ENCODE assay signal across 18 cellular contexts in the genomic region with DNA sequence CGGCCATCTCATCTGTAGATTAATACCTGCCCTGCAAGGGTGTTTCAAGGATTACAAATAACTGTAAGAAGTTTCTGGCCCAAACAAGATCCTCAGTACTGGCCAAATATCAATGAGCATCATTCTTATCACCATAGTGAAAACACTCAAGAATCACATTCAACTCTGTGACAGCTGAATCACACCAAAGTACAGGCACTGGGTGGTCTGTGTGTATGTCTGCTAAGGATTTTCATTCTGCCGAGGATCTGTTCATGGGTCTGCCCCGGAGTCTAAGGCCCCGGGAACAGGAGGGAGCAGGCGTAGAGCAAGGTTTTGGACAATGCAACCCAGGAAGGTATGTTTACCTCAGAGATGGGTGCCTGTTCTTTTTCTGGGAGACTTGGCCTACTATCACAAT.
DNase-seq lines count a peak whose midpoint lies in the region; ATAC-seq and TF ChIP-seq lines count a peak whose summit lies in the region.
"Had no signal": no experiment of that assay in that cellular context is flagged by ENCODE, and none has a peak within 500 bp of the region (broad histone marks: within the 10 kb centered on the region; RNA-seq: fewer than 3 reads in every experiment).

No MANE protein-coding gene starts in this region.

- CTCF ChIA-PET in activated CD4-positive, alpha-beta memory T cell treated with anti-CD3 and anti-CD28 coated beads for 36 hours (lab: Charles Lee), result no interaction called here

- POLR2A ChIA-PET in activated CD4-positive, alpha-beta memory T cell treated with anti-CD3 and anti-CD28 coated beads for 36 hours (lab: Charles Lee), result interaction anchor here (2.3 to 4.2 kb wide), 4 partner anchors 16 to 62 kb away, joined by 8 to 38 read pairs (median 16); no protein-coding TSS in a partner anchor

- H3K9me3 Mint-ChIP-seq in activated CD4-positive, alpha-beta T cell treated with anti-CD3 and anti-CD28 coated beads, Interleukin-2, amount 10 ng/mL, durations not matched to agents 24 days and 14 days, result peaks cover 3% of the 10 kb centered on the region
- no peaks in the 10 kb centered on the region for H3K9me3 Mint-ChIP-seq in natural killer cell treated with Interleukin-12 subunit alpha and Interleukin-12 subunit beta and Interleukin-15 and Interleukin-18, amount 100 ng/mL, for 72 hours
- no peaks in the 10 kb centered on the region for H3K9me3 Mint-ChIP-seq in natural killer cell
- no peaks in the 10 kb centered on the region for H3K9me3 Mint-ChIP-seq in activated CD4-positive, alpha-beta memory T cell treated with anti-CD3 and anti-CD28 coated beads for 36 hours
- H3K9me3 Mint-ChIP-seq: IgD-negative memory B cell had no signal

- no peak for TF ChIP-seq CTCF in natural killer cell (IDR thresholded peaks at IDR 0.05)

- DNase-seq in activated CD4-positive, alpha-beta T cell treated with anti-CD3 and anti-CD28 coated beads, Interleukin-2, amount 10 ng/mL, durations not matched to agents 24 days and 14 days, result no peak
- DNase-seq in activated CD4-positive, alpha-beta T cell treated with anti-CD3 and anti-CD28 coated beads for 1 hour, result no peak
- no peak for DNase-seq in natural killer cell treated with Interleukin-12 subunit alpha and Interleukin-12 subunit beta and Interleukin-15 and Interleukin-18, amount 100 ng/mL, for 72 hours (ENCODE audit: low spot score)
- DNase-seq in natural killer cell, result no peak
- DNase-seq in activated CD4-positive, alpha-beta memory T cell treated with anti-CD3 and anti-CD28 coated beads for 36 hours, result no peak
- DNase-seq in HCEC 1CT, result no peak
- no peak for DNase-seq in NCI-H2081 treated with DMSO at 0.1 percent for 48 hours (lab: John Stamatoyannopoulos, UW)
- DNase-seq: GOT3, NCI-H1105, NCI-H146, NCI-H2029, NCI-H226, NCI-H510A treated with DMSO at 0.1 percent for 48 hours, NCI-H748 treated with DMSO at 0.1 percent for 48 hours had no signal

- no peaks in the 10 kb centered on the region for H3K27me3 Mint-ChIP-seq in activated CD4-positive, alpha-beta T cell treated with anti-CD3 and anti-CD28 coated beads, Interleukin-2, amount 10 ng/mL, durations not matched to agents 24 days and 14 days
- H3K27me3 Mint-ChIP-seq in natural killer cell treated with Interleukin-12 subunit alpha and Interleukin-12 subunit beta and Interleukin-15 and Interleukin-18, amount 100 ng/mL, for 72 hours, result no peaks in the 10 kb centered on the region
- no peaks in the 10 kb centered on the region for H3K27me3 Mint-ChIP-seq in natural killer cell (ENCODE audit: low read depth in 2 of 2)
- H3K27me3 Mint-ChIP-seq in activated CD4-positive, alpha-beta memory T cell treated with anti-CD3 and anti-CD28 coated beads for 36 hours, result no peaks in the 10 kb centered on the region

- H3K27ac Mint-ChIP-seq in activated CD4-positive, alpha-beta T cell treated with anti-CD3 and anti-CD28 coated beads, Interleukin-2, amount 10 ng/mL, durations not matched to agents 24 days and 14 days, result peak overlapping the region; percentile 94
- peak overlapping the region; percentile 15 to 47 for H3K27ac Mint-ChIP-seq in natural killer cell treated with Interleukin-12 subunit alpha and Interleukin-12 subunit beta and Interleukin-15 and Interleukin-18, amount 100 ng/mL, for 72 hours
- H3K27ac Mint-ChIP-seq in natural killer cell, result no peak overlapping the region
- peak overlapping the region; percentile 84 for H3K27ac Mint-ChIP-seq in activated CD4-positive, alpha-beta memory T cell treated with anti-CD3 and anti-CD28 coated beads for 36 hours

- no peak overlapping the region for H3K4me3 Mint-ChIP-seq in activated CD4-positive, alpha-beta T cell treated with anti-CD3 and anti-CD28 coated beads, Interleukin-2, amount 10 ng/mL, durations not matched to agents 24 days and 14 days
- H3K4me3 Mint-ChIP-seq in natural killer cell treated with Interleukin-12 subunit alpha and Interleukin-12 subunit beta and Interleukin-15 and Interleukin-18, amount 100 ng/mL, for 72 hours, result peak overlapping the region; percentile 48
- no peak overlapping the region for H3K4me3 Mint-ChIP-seq in natural killer cell
- H3K4me3 Mint-ChIP-seq in activated CD4-positive, alpha-beta memory T cell treated with anti-CD3 and anti-CD28 coated beads for 36 hours, result no peak overlapping the region
- H3K4me3 Mint-ChIP-seq: IgD-negative memory B cell had no signal

- peaks cover 75% of the 10 kb centered on the region for H3K4me1 Mint-ChIP-seq in activated CD4-positive, alpha-beta T cell treated with anti-CD3 and anti-CD28 coated beads, Interleukin-2, amount 10 ng/mL, durations not matched to agents 24 days and 14 days
- peaks cover 63 to 75% of the 10 kb centered on the region in 2 donors for H3K4me1 Mint-ChIP-seq in natural killer cell treated with Interleukin-12 subunit alpha and Interleukin-12 subunit beta and Interleukin-15 and Interleukin-18, amount 100 ng/mL, for 72 hours (ENCODE audit: low read depth in 2 of 2)
- peaks cover 48 to 64% of the 10 kb centered on the region in 2 donors for H3K4me1 Mint-ChIP-seq in natural killer cell
- H3K4me1 Mint-ChIP-seq in activated CD4-positive, alpha-beta memory T cell treated with anti-CD3 and anti-CD28 coated beads for 36 hours (ENCODE audit: low read depth), result peaks cover 80% of the 10 kb centered on the region

- peaks cover 40% of the 10 kb centered on the region for H3K36me3 Mint-ChIP-seq in activated CD4-positive, alpha-beta T cell treated with anti-CD3 and anti-CD28 coated beads, Interleukin-2, amount 10 ng/mL, durations not matched to agents 24 days and 14 days (ENCODE audit: low read depth)
- H3K36me3 Mint-ChIP-seq in natural killer cell treated with Interleukin-12 subunit alpha and Interleukin-12 subunit beta and Interleukin-15 and Interleukin-18, amount 100 ng/mL, for 72 hours, result peaks cover 6% of the 10 kb centered on the region
- no peaks in the 10 kb centered on the region for H3K36me3 Mint-ChIP-seq in natural killer cell
- peaks cover 16% of the 10 kb centered on the region for H3K36me3 Mint-ChIP-seq in activated CD4-positive, alpha-beta memory T cell treated with anti-CD3 and anti-CD28 coated beads for 36 hours

- intact Hi-C loops in activated CD4-positive, alpha-beta T cell treated with anti-CD3 and anti-CD28 coated beads, Interleukin-2, amount 10 ng/mL, durations not matched to agents 24 days and 14 days (cut with micrococcal nuclease), result loop anchor here (2.0 kb wide), 1 partner anchor 116 kb away; no protein-coding TSS in a partner anchor
- intact Hi-C loops in natural killer cell (cut with micrococcal nuclease), result no loop called here
- intact Hi-C loops in activated CD4-positive, alpha-beta memory T cell treated with anti-CD3 and anti-CD28 coated beads for 36 hours (cut with micrococcal nuclease), result loop anchor here (2.0 kb wide), 1 partner anchor 48 kb away; no protein-coding TSS in a partner anchor

- no peak for ATAC-seq in natural killer cell treated with Interleukin-12 subunit alpha and Interleukin-12 subunit beta and Interleukin-15 and Interleukin-18, amount 100 ng/mL, for 72 hours
- no peak for ATAC-seq in natural killer cell
- no peak for ATAC-seq in HG03442 (IDR thresholded peaks at IDR 0.05; ENCODE audit: unreplicated experiment)
- ATAC-seq: HCT116, Right ventricle myocardium inferior had no signal

Comparison
In these comparisons a context has a peak if more than half of its experiments do, and no peak if none do; other contexts are left out.
1. H3K27ac Mint-ChIP-seq: peak in activated CD4-positive, alpha-beta T cell treated with anti-CD3 and anti-CD28 coated beads, Interleukin-2, amount 10 ng/mL, durations not matched to agents 24 days and 14 days (single experiment), natural killer cell treated with Interleukin-12 subunit alpha and Interleukin-12 subunit beta and Interleukin-15 and Interleukin-18, amount 100 ng/mL, for 72 hours (2 of 2) and activated CD4-positive, alpha-beta memory T cell treated with anti-CD3 and anti-CD28 coated beads for 36 hours (single experiment); none in natural killer cell (0 of 2).